In genomic region chr15:63252292-63252691, GRCh38 we compare ENCODE assay signal across 25 cellular contexts. TPM values are rescaled to one million over a fixed set of nuclear protein-coding genes. Genes with fewer than 3 reads are reported as not detected.
A peak's percentile ranks its signal among the peaks of the same experiment; 100 is the strongest.
DNase-seq lines count a peak whose midpoint lies in the region; ATAC-seq and TF ChIP-seq lines count a peak whose summit lies in the region.
"Had no signal": no experiment of that assay in that cellular context is flagged by ENCODE, and none has a peak within 500 bp of the region (broad histone marks: within the 10 kb centered on the region; RNA-seq: fewer than 3 reads in every experiment).

No MANE protein-coding gene starts in this region.

- no peak overlapping the region for H3K4me2 ChIP-seq in GM23338

- POLR2A ChIA-PET in CD4-positive, alpha-beta memory T cell (lab: Charles Lee; ENCODE audit: partially characterized antibody), result no interaction called here

- no peaks in the 10 kb centered on the region for H3K27me3 ChIP-seq in CD4-positive, alpha-beta memory T cell (ENCODE audit: insufficient read depth, low read length)
- H3K27me3 ChIP-seq in brain microvascular endothelial cell (replicated peaks) (no peaks in the 10 kb centered on the region), neutrophil (no peaks in the 10 kb centered on the region), GM23338 (ENCODE audit: insufficient read depth) (no peaks in the 10 kb centered on the region)
- H3K27me3 ChIP-seq: MG63 had no signal

- no peaks in the 10 kb centered on the region for H3K79me2 ChIP-seq in GM23338 (replicated peaks; ENCODE audit: insufficient read depth)

- no peak for DNase-seq in activated naive CD4-positive, alpha-beta T cell (lab: John Stamatoyannopoulos, UW)
- no peak for DNase-seq in CD4-positive, alpha-beta memory T cell
- DNase-seq in brain microvascular endothelial cell (no peak), SW480 (ENCODE audit: low spot score) (no peak), GM23338 (ENCODE audit: low spot score) (no peak)
- DNase-seq: C1 segment of cervical spinal cord; Calu3; CD8-positive, alpha-beta memory T cell; DMS79 treated with DMSO at 0.1 percent for 48 hours; GF-D8; H7; KG1; MG63; NCI-H1105 treated with DMSO at 0.1 percent for 48 hours; NCI-H146; NCI-H1930; NCI-H2107; NCI-H446; NCI-H524 treated with DMSO at 0.1 percent for 48 hours; NCI-H774; SIG-M5 had no signal

- in situ Hi-C loops in brain microvascular endothelial cell (cut with HindIII; ENCODE audit: low pct_ligation_motif_present, low sequenced_read_pairs), result no loop called here

- H3K9me3 ChIP-seq in CD4-positive, alpha-beta memory T cell (ENCODE audit: control insufficient read depth in 1 of 2, low read length in 2 of 2), result no peaks in the 10 kb centered on the region
- no peaks in the 10 kb centered on the region for H3K9me3 ChIP-seq in neutrophil
- H3K9me3 ChIP-seq: MG63 had no signal

- intact Hi-C loops in CD4-positive, alpha-beta memory T cell (cut with micrococcal nuclease), result no loop called here

- no peak overlapping the region for H2AFZ ChIP-seq in GM23338

- peak overlapping the region; percentile 46 for H3K27ac Mint-ChIP-seq in activated naive CD4-positive, alpha-beta T cell treated with anti-CD3 and anti-CD28 coated beads, Interleukin-2, amount 50 U/mL, for 24 hours
- H3K27ac Mint-ChIP-seq in CD4-positive, alpha-beta memory T cell, result peak overlapping the region in 4 of 7 donors; percentile 15 to 85 (median 30)
- H3K27ac Mint-ChIP-seq in GM23338, result no peak overlapping the region; the same call in 1 of the 2 replicates

- H3K27ac ChIP-seq in CD4-positive, alpha-beta memory T cell (ENCODE audit: low read depth, low read length), result no peak overlapping the region
- peak overlapping the region; percentile 93 for H3K27ac ChIP-seq in brain microvascular endothelial cell
- peak overlapping the region; percentile 8 for H3K27ac ChIP-seq in neutrophil
- no peak overlapping the region for H3K27ac ChIP-seq in GM23338 (ENCODE audit: low read depth)
- H3K27ac ChIP-seq: SK-N-MC had no signal

- H3K9me2 ChIP-seq in GM23338 (ENCODE audit: insufficient read depth), result no peaks in the 10 kb centered on the region

- H3K9me3 Mint-ChIP-seq in activated naive CD4-positive, alpha-beta T cell treated with anti-CD3 and anti-CD28 coated beads, Interleukin-2, amount 50 U/mL, for 24 hours, result no peaks in the 10 kb centered on the region
- H3K9me3 Mint-ChIP-seq in CD4-positive, alpha-beta memory T cell, result no peaks in the 10 kb centered on the region
- H3K9me3 Mint-ChIP-seq in GM23338, result no peaks in the 10 kb centered on the region
- H3K9me3 Mint-ChIP-seq: CD8-positive, alpha-beta memory T cell had no signal

- no peak overlapping the region for H3K4me3 ChIP-seq in CD4-positive, alpha-beta memory T cell (ENCODE audit: low read length in 2 of 2)
- H3K4me3 ChIP-seq in brain microvascular endothelial cell (ENCODE audit: low read depth, low read length) (no peak overlapping the region), neutrophil (ENCODE audit: low read depth in 1 of 2, low read length in 1 of 2) (no peak overlapping the region), GM23338 (no peak overlapping the region)
- H3K4me3 ChIP-seq: MG63, SK-N-MC had no signal

- H3F3A ChIP-seq in GM23338 (replicated peaks; ENCODE audit: low read depth), result no peaks in the 10 kb centered on the region

- CTCF ChIA-PET in CD4-positive, alpha-beta memory T cell (lab: Charles Lee; ENCODE audit: partially characterized antibody), result interaction anchor here (0.9 kb wide), 1 partner anchor 38 kb away, joined by 3 read pairs; no protein-coding TSS in a partner anchor

- peaks cover 43% of the 10 kb centered on the region for H3K4me1 Mint-ChIP-seq in activated naive CD4-positive, alpha-beta T cell treated with anti-CD3 and anti-CD28 coated beads, Interleukin-2, amount 50 U/mL, for 24 hours
- H3K4me1 Mint-ChIP-seq in CD4-positive, alpha-beta memory T cell, result peaks cover 7 to 41% (median 23%) of the 10 kb centered on the region in 4 donors
- peaks cover 20% of the 10 kb centered on the region for H3K4me1 Mint-ChIP-seq in GM23338

- no peak for TF ChIP-seq CTCF in brain microvascular endothelial cell (IDR thresholded peaks at IDR 0.05; ENCODE audit: low read depth, low read length, missing control alignments)
- no peak for TF ChIP-seq CTCF in neutrophil (IDR thresholded peaks at IDR 0.05)
- no peak for TF ChIP-seq CTCF in GM23338 (conservative IDR thresholded peaks at IDR 0.05; ENCODE audit: low read depth in 2 of 2)

- ATAC-seq in GM23338 (no peak), HG03095 (IDR thresholded peaks at IDR 0.05; ENCODE audit: unreplicated experiment) (no peak)

- H3K27me3 Mint-ChIP-seq in activated naive CD4-positive, alpha-beta T cell treated with anti-CD3 and anti-CD28 coated beads, Interleukin-2, amount 50 U/mL, for 24 hours, result no peaks in the 10 kb centered on the region
- H3K27me3 Mint-ChIP-seq in CD4-positive, alpha-beta memory T cell, result no peaks in the 10 kb centered on the region
- H3K27me3 Mint-ChIP-seq in GM23338 (ENCODE audit: insufficient read depth, low read depth, poor library complexity), result peaks cover 2% of the 10 kb centered on the region
- H3K27me3 Mint-ChIP-seq: CD8-positive, alpha-beta memory T cell had no signal

- H3K36me3 ChIP-seq in CD4-positive, alpha-beta memory T cell (ENCODE audit: insufficient read depth, low read length), result peaks cover 23% of the 10 kb centered on the region
- H3K36me3 ChIP-seq in brain microvascular endothelial cell (replicated peaks) (no peaks in the 10 kb centered on the region), neutrophil (peaks cover 77% of the 10 kb centered on the region), GM23338 (ENCODE audit: insufficient read depth) (no peaks in the 10 kb centered on the region; the same call in 1 of the 2 replicates)

- no peaks in the 10 kb centered on the region for H4K20me1 ChIP-seq in GM23338 (replicated peaks; ENCODE audit: insufficient read depth)

- peaks cover 25% of the 10 kb centered on the region for H3K36me3 Mint-ChIP-seq in activated naive CD4-positive, alpha-beta T cell treated with anti-CD3 and anti-CD28 coated beads, Interleukin-2, amount 50 U/mL, for 24 hours
- H3K36me3 Mint-ChIP-seq in CD4-positive, alpha-beta memory T cell, result peaks cover 38 to 77% of the 10 kb centered on the region in 2 donors
- H3K36me3 Mint-ChIP-seq in GM23338 (ENCODE audit: low read depth), result 0 out of 3 replicates have a peak, but pooled peaks cover 3% of the 10 kb centered on the region

- no peak overlapping the region for H3K4me3 Mint-ChIP-seq in activated naive CD4-positive, alpha-beta T cell treated with anti-CD3 and anti-CD28 coated beads, Interleukin-2, amount 50 U/mL, for 24 hours
- H3K4me3 Mint-ChIP-seq in CD4-positive, alpha-beta memory T cell, result no peak overlapping the region
- no peak overlapping the region for H3K4me3 Mint-ChIP-seq in GM23338
- H3K4me3 Mint-ChIP-seq: CD8-positive, alpha-beta memory T cell had no signal

- H3K4me1 ChIP-seq in CD4-positive, alpha-beta memory T cell (ENCODE audit: insufficient read depth, low read length), result no peaks in the 10 kb centered on the region
- H3K4me1 ChIP-seq in neutrophil (ENCODE audit: control insufficient read depth in 1 of 2, insufficient read depth in 1 of 2, low read depth in 1 of 2, low read length in 1 of 2) (peaks cover 5 to 8% of the 10 kb centered on the region in 2 experiments), GM23338 (ENCODE audit: insufficient read depth) (peaks cover 16% of the 10 kb centered on the region)

RNA-seq across cellular contexts. Expression of gene APH1B, which starts 25.1 kb away (rescaled TPM):
- 10 to 100 TPM; 23.0 to 28.4 TPM for total RNA-seq in CD4-positive, alpha-beta memory T cell
- 10 to 100 TPM; 11.9 to 13.3 TPM for polyA plus RNA-seq in CD4-positive, alpha-beta memory T cell
- total RNA-seq in GM23338 (2014; rRNA removed; shearing (Covaris generic)), result 23.8 and 24.4 TPM in 2 replicates
- polyA plus RNA-seq in GM23338 (2016; fragmentation: Nextera tagmentation; extraction: Ambion mirVana), result 14.3 and 16.3 TPM in 2 replicates

Comparison
In these comparisons a context has a peak if more than half of its experiments do, and no peak if none do; other contexts are left out.
1. H3K27ac ChIP-seq: peak in brain microvascular endothelial cell (single experiment) and neutrophil (single experiment); none in CD4-positive, alpha-beta memory T cell (single experiment) and GM23338 (single experiment).